Comparison of ENCODE assay signal across 16 cellular contexts in genomic region chr1:219298581-219299148, GRCh38.
DNase-seq lines count a peak whose midpoint lies in the region; ATAC-seq, FAIRE-seq and TF ChIP-seq lines count a peak whose summit lies in the region.
"Had no signal": no experiment of that assay in that cellular context is flagged by ENCODE, and none has a peak within 500 bp of the region (broad histone marks: within the 10 kb centered on the region; RNA-seq: fewer than 3 reads in every experiment).

No MANE protein-coding gene starts in this region.

- H3K4me1 ChIP-seq in cardiac muscle cell (ENCODE audit: low read depth) (no peaks in the 10 kb centered on the region), pancreas (peaks cover 0 to 6% (median 0%) of the 10 kb centered on the region in 3 donors)
- H3K4me1 ChIP-seq: upper lobe of left lung had no signal

- no peak overlapping the region for H3K4me3 ChIP-seq in AG10803 (ENCODE audit: low read length)
- H3K4me3 ChIP-seq in cardiac muscle cell: no peak overlapping the region
- H3K4me3 ChIP-seq in pancreas: no peak overlapping the region
- no peak overlapping the region for H3K4me3 ChIP-seq in dorsolateral prefrontal cortex
- H3K4me3 ChIP-seq: upper lobe of left lung had no signal

- ATAC-seq in pancreas: peak in 3 of 4 donors; percentile 35 to 61 (median 50)
- ATAC-seq in HG02588 (IDR thresholded peaks at IDR 0.05; ENCODE audit: unreplicated experiment): no peak

- DNase-seq in AG10803 (ENCODE audit: low read depth): peak; percentile 16
- peak; percentile 98 for DNase-seq in amniotic epithelial cell (ENCODE audit: low read depth)
- DNase-seq in cardiac muscle cell (ENCODE audit: low read depth in 1 of 2, low spot score in 1 of 2): peak in 1 of 2 donors; percentile 85
- no peak for DNase-seq in pancreas
- no peak for DNase-seq in mesenteric fat pad (ENCODE audit: low spot score)
- no peak for DNase-seq in dorsolateral prefrontal cortex
- no peak for DNase-seq in activated gamma-delta T cell (lab: John Stamatoyannopoulos, UW)
- DNase-seq: activated CD4-positive, alpha-beta T cell treated with anti-CD3 and anti-CD28 coated beads for 48 hours; hippocampal formation; mesendoderm; NCI-H1417; NCI-H526; occipital lobe; upper lobe of left lung had no signal

- intact Hi-C loops in pancreas (cut with DNase I) (no loop called here), dorsolateral prefrontal cortex (cut with DNase I) (no loop called here)

- H3K27me3 ChIP-seq in cardiac muscle cell: no peaks in the 10 kb centered on the region
- H3K27me3 ChIP-seq in pancreas: no peaks in the 10 kb centered on the region
- no peaks in the 10 kb centered on the region for H3K27me3 ChIP-seq in dorsolateral prefrontal cortex
- H3K27me3 ChIP-seq: upper lobe of left lung had no signal

- H3K9me3 ChIP-seq in cardiac muscle cell (ENCODE audit: low read depth) (no peaks in the 10 kb centered on the region), pancreas (no peaks in the 10 kb centered on the region)
- H3K9me3 ChIP-seq: upper lobe of left lung had no signal

- no peak for FAIRE-seq in pancreas (lab: Jason Lieb, UNC)
- FAIRE-seq: GM19239 had no signal

- 67 to 68% methylated on average over 4 of the region's 4 CpGs for WGBS in pancreas, 2 donors

- no peaks in the 10 kb centered on the region for H3K36me3 ChIP-seq in cardiac muscle cell
- H3K36me3 ChIP-seq in pancreas: no peaks in the 10 kb centered on the region
- H3K36me3 ChIP-seq: upper lobe of left lung had no signal

- peak overlapping the region; percentile 41 for H3K27ac ChIP-seq in cardiac muscle cell
- no peak overlapping the region for H3K27ac ChIP-seq in pancreas
- no peak overlapping the region for H3K27ac ChIP-seq in dorsolateral prefrontal cortex
- H3K27ac ChIP-seq: upper lobe of left lung had no signal

- TF ChIP-seq CTCF in AG10803 (conservative IDR thresholded peaks at IDR 0.05; ENCODE audit: low read length) (no peak), cardiac muscle cell (IDR thresholded peaks at IDR 0.05; ENCODE audit: low read depth, low read length) (no peak), pancreas (IDR thresholded peaks at IDR 0.05) (no peak), dorsolateral prefrontal cortex (IDR thresholded peaks at IDR 0.05 in 54 of 56, conservative IDR thresholded peaks at IDR 0.05 in 2 of 56; ENCODE audit: low read depth in 1 of 56, partially characterized antibody in 56 of 56) (no peak)

Comparison
In these comparisons a context has a peak if more than half of its experiments do, and no peak if none do; other contexts are left out.
1. DNase-seq: peak in AG10803 (single experiment) and amniotic epithelial cell (single experiment); none in pancreas (0 of 6), mesenteric fat pad (single experiment), dorsolateral prefrontal cortex (0 of 10) and activated gamma-delta T cell (single experiment).